19 cellular contexts compared by ENCODE assay signal in the genomic region with DNA sequence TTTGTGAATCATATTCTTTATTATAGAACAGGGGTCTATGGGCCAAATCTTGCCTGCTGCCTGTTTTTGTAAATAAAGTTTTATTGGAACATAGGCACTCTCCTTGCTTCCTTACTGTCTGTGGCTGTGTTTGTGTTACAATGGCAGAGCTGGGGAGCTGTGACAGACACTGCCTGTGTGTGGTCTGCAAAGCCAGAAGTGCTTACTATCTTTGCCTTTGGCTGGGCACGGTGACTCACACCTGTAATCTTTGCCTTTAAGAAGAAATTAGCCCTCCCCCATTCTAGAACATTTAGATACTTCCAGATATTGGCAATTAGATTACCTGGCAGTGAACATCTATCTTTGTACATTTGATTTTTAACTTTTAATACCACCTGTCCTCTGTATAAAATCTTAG.
"Had no signal": no experiment of that assay in that cellular context is flagged by ENCODE, and none has a peak within 500 bp of the region (broad histone marks: within the 10 kb centered on the region; RNA-seq: fewer than 3 reads in every experiment).

No MANE protein-coding gene starts in this region.

- H3K27me3 ChIP-seq: cardiac muscle cell, right atrium auricular region, transverse colon had no signal

- ATAC-seq: activated CD4-positive, alpha-beta T cell treated with anti-CD3 and anti-CD28 coated beads for 36 hours; activated CD8-positive, alpha-beta T cell treated with anti-CD3 and anti-CD28 coated beads for 36 hours; gastrocnemius medialis; left colon; mucosa of descending colon; natural killer cell; stimulated activated memory B cell treated with anti-CD40 and anti-IgM and Interleukin-4, amounts not matched to agents 10 μg/mL and 1 μg/mL and 100 μg/mL, for 72 hours; T-cell had no signal

- H3K27ac ChIP-seq: cardiac muscle cell, gastrocnemius medialis, right atrium auricular region, transverse colon, WERI-Rb-1 had no signal

- DNase-seq: activated CD4-positive, alpha-beta T cell treated with anti-CD3 and anti-CD28 coated beads for 36 hours; activated CD8-positive, alpha-beta memory T cell treated with anti-CD3 and anti-CD28 coated beads, Interleukin-2, amount 50 U/mL, for 4 hours; activated CD8-positive, alpha-beta T cell treated with anti-CD3 and anti-CD28 coated beads for 36 hours; activated naive CD8-positive, alpha-beta T cell treated with anti-CD3 and anti-CD28 coated beads, Interleukin-2, amount 10 ng/mL, durations not matched to agents 7 days and 5 days; gastrocnemius medialis; left colon; mucosa of descending colon; natural killer cell; nucleus accumbens; stimulated activated CD4-positive, alpha-beta T cell treated with anti-CD3 and anti-CD28 coated beads, Interleukin-1b, Interleukin-23, amount 100 ng/mL, for 48 hours; substantia nigra; T-cell; T1000; transverse colon; WERI-Rb-1 had no signal

- H3K9me3 ChIP-seq: gastrocnemius medialis, mucosa of descending colon, right atrium auricular region, transverse colon had no signal

- H3K36me3 ChIP-seq: cardiac muscle cell, gastrocnemius medialis, right atrium auricular region, transverse colon, WERI-Rb-1 had no signal

- H3K4me3 ChIP-seq: cardiac muscle cell, gastrocnemius medialis, lung, mucosa of descending colon, right atrium auricular region, transverse colon had no signal

- H3K4me1 ChIP-seq: transverse colon had no signal
